1 cellular context compared by ENCODE assay signal in the genomic region with DNA sequence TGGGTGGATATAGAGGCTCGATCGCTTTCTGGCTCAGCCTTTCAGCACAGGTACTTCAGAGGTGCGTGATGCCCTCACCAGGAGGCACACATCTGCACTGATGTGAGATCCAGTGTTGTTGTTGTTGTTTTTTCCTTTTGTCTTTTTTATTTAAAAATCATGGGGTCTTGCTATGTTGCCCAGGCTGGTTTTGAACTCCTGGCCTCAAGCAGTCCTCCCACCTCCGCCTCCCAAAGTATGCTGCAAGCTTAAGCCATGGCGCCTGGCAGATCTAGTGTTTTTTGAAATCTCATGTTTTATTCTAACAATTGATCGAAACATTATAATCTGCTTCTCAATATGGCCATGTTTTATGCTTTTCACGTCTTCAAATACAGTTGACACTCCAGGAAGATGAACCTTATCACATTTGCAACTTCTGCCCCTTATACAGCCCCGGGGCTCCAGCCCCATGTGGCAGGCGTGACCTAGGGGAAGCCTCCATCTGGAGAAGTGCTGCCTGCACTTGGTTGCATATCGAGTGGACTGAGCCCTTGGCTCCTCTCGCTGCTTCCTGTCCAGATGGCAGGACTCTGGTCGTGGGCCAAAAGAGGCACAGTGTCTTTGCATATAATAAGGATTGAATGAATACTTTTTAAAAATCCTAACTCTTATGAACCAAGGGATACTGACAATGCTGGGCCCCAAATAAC.
TF ChIP-seq lines count a peak whose summit lies in the region.

No MANE protein-coding gene starts in this region.

TF ChIP-seq in GM12878, 131 proteins besides CTCF, POLR2A, EP300 and RAD21 (continued from another document):
- TF ChIP-seq, protein P1, sequence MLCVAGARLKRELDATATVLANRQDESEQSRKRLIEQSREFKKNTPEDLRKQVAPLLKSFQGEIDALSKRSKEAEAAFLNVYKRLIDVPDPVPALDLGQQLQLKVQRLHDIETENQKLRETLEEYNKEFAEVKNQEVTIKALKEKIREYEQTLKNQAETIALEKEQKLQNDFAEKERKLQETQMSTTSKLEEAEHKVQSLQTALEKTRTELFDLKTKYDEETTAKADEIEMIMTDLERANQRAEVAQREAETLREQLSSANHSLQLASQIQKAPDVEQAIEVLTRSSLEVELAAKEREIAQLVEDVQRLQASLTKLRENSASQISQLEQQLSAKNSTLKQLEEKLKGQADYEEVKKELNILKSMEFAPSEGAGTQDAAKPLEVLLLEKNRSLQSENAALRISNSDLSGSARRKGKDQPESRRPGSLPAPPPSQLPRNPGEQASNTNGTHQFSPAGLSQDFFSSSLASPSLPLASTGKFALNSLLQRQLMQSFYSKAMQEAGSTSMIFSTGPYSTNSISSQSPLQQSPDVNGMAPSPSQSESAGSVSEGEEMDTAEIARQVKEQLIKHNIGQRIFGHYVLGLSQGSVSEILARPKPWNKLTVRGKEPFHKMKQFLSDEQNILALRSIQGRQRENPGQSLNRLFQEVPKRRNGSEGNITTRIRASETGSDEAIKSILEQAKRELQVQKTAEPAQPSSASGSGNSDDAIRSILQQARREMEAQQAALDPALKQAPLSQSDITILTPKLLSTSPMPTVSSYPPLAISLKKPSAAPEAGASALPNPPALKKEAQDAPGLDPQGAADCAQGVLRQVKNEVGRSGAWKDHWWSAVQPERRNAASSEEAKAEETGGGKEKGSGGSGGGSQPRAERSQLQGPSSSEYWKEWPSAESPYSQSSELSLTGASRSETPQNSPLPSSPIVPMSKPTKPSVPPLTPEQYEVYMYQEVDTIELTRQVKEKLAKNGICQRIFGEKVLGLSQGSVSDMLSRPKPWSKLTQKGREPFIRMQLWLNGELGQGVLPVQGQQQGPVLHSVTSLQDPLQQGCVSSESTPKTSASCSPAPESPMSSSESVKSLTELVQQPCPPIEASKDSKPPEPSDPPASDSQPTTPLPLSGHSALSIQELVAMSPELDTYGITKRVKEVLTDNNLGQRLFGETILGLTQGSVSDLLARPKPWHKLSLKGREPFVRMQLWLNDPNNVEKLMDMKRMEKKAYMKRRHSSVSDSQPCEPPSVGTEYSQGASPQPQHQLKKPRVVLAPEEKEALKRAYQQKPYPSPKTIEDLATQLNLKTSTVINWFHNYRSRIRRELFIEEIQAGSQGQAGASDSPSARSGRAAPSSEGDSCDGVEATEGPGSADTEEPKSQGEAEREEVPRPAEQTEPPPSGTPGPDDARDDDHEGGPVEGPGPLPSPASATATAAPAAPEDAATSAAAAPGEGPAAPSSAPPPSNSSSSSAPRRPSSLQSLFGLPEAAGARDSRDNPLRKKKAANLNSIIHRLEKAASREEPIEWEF (IDR thresholded peaks at IDR 0.05; ENCODE audit: insufficient replicate concordance, low read depth, low read length) = no peak
